ENCODE assay signal across 18 cellular contexts in genomic region chr1:10537082-10537766, GRCh38.
DNase-seq lines count a peak whose midpoint lies in the region; ATAC-seq and TF ChIP-seq lines count a peak whose summit lies in the region.
"Had no signal": no experiment of that assay in that cellular context is flagged by ENCODE, and none has a peak within 500 bp of the region (broad histone marks: within the 10 kb centered on the region; RNA-seq: fewer than 3 reads in every experiment).

No MANE protein-coding gene starts in this region.

- TF ChIP-seq CTCF in WERI-Rb-1 (IDR thresholded peaks at IDR 0.05; ENCODE audit: low read depth, low read length) (no peak), ovary (IDR thresholded peaks at IDR 0.05) (no peak), transverse colon (IDR thresholded peaks at IDR 0.05) (no peak)

- peaks cover 6% of the 10 kb centered on the region; the same call in 1 of the 2 replicates for H3K36me3 ChIP-seq in WERI-Rb-1
- H3K36me3 ChIP-seq in ovary = no peaks in the 10 kb centered on the region
- H3K36me3 ChIP-seq in transverse colon = peaks cover 0 to 7% (median 0%) of the 10 kb centered on the region in 4 donors

- H3K4me3 ChIP-seq in WERI-Rb-1 (ENCODE audit: low read depth, low read length) = no peak overlapping the region
- no peak overlapping the region for H3K4me3 ChIP-seq in ovary
- H3K4me3 ChIP-seq in transverse colon = no peak overlapping the region
- H3K4me3 ChIP-seq: stomach, vagina had no signal

- TF ChIP-seq RAD21 in Ishikawa (IDR thresholded peaks at IDR 0.05; ENCODE audit: low read depth) = no peak

- no peak for TF ChIP-seq POLR2A in ovary (IDR thresholded peaks at IDR 0.05)
- TF ChIP-seq POLR2A in transverse colon (IDR thresholded peaks at IDR 0.05) = no peak

- TF ChIP-seq EP300 in Ishikawa (IDR thresholded peaks at IDR 0.05; ENCODE audit: borderline replicate concordance) (no peak), ovary (IDR thresholded peaks at IDR 0.05) (no peak), transverse colon (IDR thresholded peaks at IDR 0.05; ENCODE audit: low read depth) (no peak)

- intact Hi-C loops in ovary (cut with DNase I) (loop anchor here in 1 of 4 donors (10.0 kb wide), 1 partner anchor 148 kb away; no protein-coding TSS in a partner anchor), transverse colon (cut with DNase I; ENCODE audit: low total_unique reads) (no loop called here)

- ATAC-seq in GM21717 (IDR thresholded peaks at IDR 0.05; ENCODE audit: unreplicated experiment) = no peak

- in situ Hi-C loops in transverse colon (cut with MboI; ENCODE audit: low pct_ligation_motif_present in 1 of 4, low pct_unique_long_range_greater_than_20kb in 1 of 4, low sequenced_read_pairs in 3 of 4) = no loop called here

- 92 to 94% (median 94%) methylated on average over 15 of the region's 15 CpGs for WGBS in ovary, 3 donors
- WGBS in transverse colon (ENCODE audit: low coverage in 1 of 2), 2 donors = 88 to 90% methylated on average over 8 to 15 of the region's 15 CpGs

- H3K27ac ChIP-seq in WERI-Rb-1 (peak overlapping the region; percentile 33; the same call in 1 of the 2 replicates), ovary (no peak overlapping the region), transverse colon (no peak overlapping the region)
- H3K27ac ChIP-seq: vagina had no signal

- H3K9me3 ChIP-seq in WERI-Rb-1 (ENCODE audit: severe bottlenecking) = no peaks in the 10 kb centered on the region
- H3K9me3 ChIP-seq in ovary = no peaks in the 10 kb centered on the region
- H3K9me3 ChIP-seq in transverse colon = no peaks in the 10 kb centered on the region
- H3K9me3 ChIP-seq: stomach, vagina had no signal

- DNase-seq in COLO668 (lab: John Stamatoyannopoulos, UW; ENCODE audit: unreplicated experiment) (peak; percentile 64), NCI-H2171 (lab: John Stamatoyannopoulos, UW) (peak; percentile 77), WERI-Rb-1 (peak; percentile 53), GM19238 (ENCODE audit: insufficient read length, low spot score) (no peak), ovary (no peak), transverse colon (no peak)
- DNase-seq: activated CD4-positive, alpha-beta T cell treated with anti-CD3 and anti-CD28 coated beads, Interleukin-2, amount 50 U/mL, for 48 hours; activated naive CD8-positive, alpha-beta T cell treated with anti-CD3 and anti-CD28 coated beads, Interleukin-2, amount 10 ng/mL, durations not matched to agents 7 days and 5 days; activated T-cell treated with anti-CD3 and anti-CD28 coated beads, Interleukin-2, amount 50 U/mL, for 48 hours; CD4-positive, alpha-beta T cell; effector CD8-positive, alpha-beta T cell; KBM-7; NCI-H226; posterior cingulate gyrus; stomach had no signal

- no peaks in the 10 kb centered on the region for H3K4me1 ChIP-seq in ovary (ENCODE audit: insufficient read depth)
- peaks cover 0 to 12% (median 1%) of the 10 kb centered on the region in 4 donors for H3K4me1 ChIP-seq in transverse colon
- H3K4me1 ChIP-seq: vagina had no signal

- H3K27me3 ChIP-seq in WERI-Rb-1 (ENCODE audit: insufficient read depth, low read depth, severe bottlenecking) = no peaks in the 10 kb centered on the region
- no peaks in the 10 kb centered on the region for H3K27me3 ChIP-seq in ovary
- no peaks in the 10 kb centered on the region for H3K27me3 ChIP-seq in transverse colon
- H3K27me3 ChIP-seq: stomach, vagina had no signal

TF ChIP-seq in Ishikawa, 13 proteins besides CTCF, POLR2A, EP300 and RAD21:
- TF ChIP-seq CEBPB (IDR thresholded peaks at IDR 0.05) = peak; percentile 67
- no peak for TF ChIP-seq TCF12 (IDR thresholded peaks at IDR 0.05; ENCODE audit: low read depth)

Comparison
In these comparisons a context has a peak if more than half of its experiments do, and no peak if none do; other contexts are left out.
1. DNase-seq: peak in COLO668 (single experiment), NCI-H2171 (single experiment) and WERI-Rb-1 (single experiment); none in GM19238 (single experiment), ovary (0 of 5) and transverse colon (single experiment).